In genomic region chr7:4762121-4763055, GRCh38 we compare ENCODE assay signal across 20 cellular contexts.
"Had no signal": no experiment of that assay in that cellular context is flagged by ENCODE, and none has a peak within 500 bp of the region (broad histone marks: within the 10 kb centered on the region; RNA-seq: fewer than 3 reads in every experiment).

No MANE protein-coding gene starts in this region.

- H3K4me3 ChIP-seq: cardiac muscle cell, gastrocnemius medialis, left lung, psoas muscle, right lobe of liver, suprapubic skin, transverse colon, vagina had no signal

- ATAC-seq: gastrocnemius medialis, left lung, psoas muscle had no signal

- H3K4me1 ChIP-seq: gastrocnemius medialis, left lung, psoas muscle, right lobe of liver, vagina had no signal

- H3K4me3 Mint-ChIP-seq: activated naive CD8-positive, alpha-beta T cell; nephron had no signal

- H3K27ac Mint-ChIP-seq: activated naive CD8-positive, alpha-beta T cell; nephron had no signal

- H3K27ac ChIP-seq: cardiac muscle cell, epithelial cell of prostate, gastrocnemius medialis, left lung, psoas muscle, right lobe of liver, suprapubic skin, transverse colon, vagina had no signal

- H3K27me3 Mint-ChIP-seq: activated naive CD8-positive, alpha-beta T cell had no signal

- H3K9me3 Mint-ChIP-seq: nephron had no signal

- H3K4me1 Mint-ChIP-seq: nephron had no signal

- H3K9me3 ChIP-seq: gastrocnemius medialis, left lung, psoas muscle, right lobe of liver, suprapubic skin, transverse colon, vagina had no signal

- DNase-seq: activated CD4-positive, CD25-positive, alpha-beta regulatory T cell; activated gamma-delta T cell; gastrocnemius medialis; head of caudate nucleus; mammary epithelial cell; midbrain; right lobe of liver; stimulated activated CD4-positive, alpha-beta T cell treated with anti-CD3 and anti-CD28 coated beads, Interleukin-4, amount 100 ng/mL, for 4 hours; stimulated activated naive CD4-positive, alpha-beta T cell; T-helper 1 cell; T-helper 9 cell; transverse colon had no signal

- H3K27me3 ChIP-seq: cardiac muscle cell, gastrocnemius medialis, left lung, right lobe of liver, suprapubic skin, transverse colon, vagina had no signal
